ENCODE assay signal across 8 cellular contexts in genomic region chr17:82333279-82334171, GRCh38. TPM values are rescaled to one million over a fixed set of nuclear protein-coding genes. Genes with fewer than 3 reads are reported as not detected.
A peak's percentile ranks its signal among the peaks of the same experiment; 100 is the strongest.
DNase-seq lines count a peak whose midpoint lies in the region; ATAC-seq and TF ChIP-seq lines count a peak whose summit lies in the region.

SECTM1 (minus strand) TSS chr17:82333766; CDS start chr17:82327240, 6,526 bp downstream.

- H3K27ac ChIP-seq in esophagus muscularis mucosa (replicated peaks in 1 of 4): peak within 1 kb of the TSS; percentile 70 to 75 (median 72)

- no peaks in the 10 kb centered on the region for H3K36me3 Mint-ChIP-seq in nephron (ENCODE audit: low read depth)

- TF ChIP-seq POLR2A in esophagus muscularis mucosa (IDR thresholded peaks at IDR 0.05; ENCODE audit: low read depth) (no peak), GM18505 (IDR thresholded peaks at IDR 0.05; ENCODE audit: borderline replicate concordance, extremely low read depth, insufficient read depth, insufficient read length) (no peak)

- peak within 1 kb of the TSS; percentile 61 to 71 (median 70) for H3K4me3 ChIP-seq in esophagus muscularis mucosa

- 0% methylated on average over 2 of the region's 90 CpGs for WGBS in esophagus muscularis mucosa

- peaks cover 30% of the 10 kb centered on the region for H3K4me1 Mint-ChIP-seq in nephron

- intact Hi-C loops in esophagus muscularis mucosa (cut with DNase I): no loop called here

- H3K36me3 ChIP-seq in esophagus muscularis mucosa: no peaks in the 10 kb centered on the region

- no peaks in the 10 kb centered on the region for H3K9me3 Mint-ChIP-seq in nephron

- H3K4me1 ChIP-seq in esophagus muscularis mucosa: peaks cover 32 to 64% (median 58%) of the 10 kb centered on the region in 4 donors

- H3K27me3 ChIP-seq in esophagus muscularis mucosa: peaks cover 0 to 34% (median 0%) of the 10 kb centered on the region in 4 donors

- peak; percentile 31 for TF ChIP-seq EP300 in esophagus muscularis mucosa (IDR thresholded peaks at IDR 0.05)

- DNase-seq in H4 (ENCODE audit: low spot score) (peak; percentile 37), esophagus muscularis mucosa (ENCODE audit: extremely low spot score) (no peak), COLO829 (ENCODE audit: low spot score) (no peak), NCI-H1436 treated with DMSO at 0.1 percent for 48 hours (lab: John Stamatoyannopoulos, UW) (no peak), NCI-H2196 treated with DMSO at 0.1 percent for 48 hours (lab: John Stamatoyannopoulos, UW; ENCODE audit: unreplicated experiment) (no peak)

- peak within 1 kb of the TSS; percentile 62 to 82 (median 82) for H3K4me3 Mint-ChIP-seq in nephron

- TF ChIP-seq CTCF in esophagus muscularis mucosa (IDR thresholded peaks at IDR 0.05): no peak
- TF ChIP-seq CTCF in nephron (IDR thresholded peaks at IDR 0.05; ENCODE audit: unreplicated experiment in 3 of 3): no peak

- H3K9me3 ChIP-seq in esophagus muscularis mucosa: no peaks in the 10 kb centered on the region

- peaks cover 50% of the 10 kb centered on the region for H3K27me3 Mint-ChIP-seq in nephron (ENCODE audit: low read depth)

- ATAC-seq in SK-N-SH treated with all-trans-retinoic acid at 6 μM for 48 hours (peak; percentile 3), GM18505 (IDR thresholded peaks at IDR 0.05; ENCODE audit: unreplicated experiment) (no peak)

- peak within 1 kb of the TSS in 2 of 3 experiments; percentile 60 to 67 for H3K27ac Mint-ChIP-seq in nephron

TF ChIP-seq in SK-N-SH treated with all-trans-retinoic acid at 6 μM for 48 hours, 23 proteins besides CTCF, POLR2A, EP300 and RAD21:
- TF ChIP-seq OSR1 (CRISPR knock-in tag; IDR thresholded peaks at IDR 0.05) (no peak), CSRNP3 (CRISPR knock-in tag; IDR thresholded peaks at IDR 0.05) (no peak), ZNF565 (CRISPR knock-in tag; conservative IDR thresholded peaks at IDR 0.05; ENCODE audit: low read depth) (no peak), TCF4 (CRISPR knock-in tag; IDR thresholded peaks at IDR 0.05; ENCODE audit: borderline replicate concordance) (no peak), PPARA (CRISPR knock-in tag; IDR thresholded peaks at IDR 0.05; ENCODE audit: borderline replicate concordance) (no peak), TSHZ2 (CRISPR knock-in tag; IDR thresholded peaks at IDR 0.05) (no peak), ARNTL (CRISPR knock-in tag; IDR thresholded peaks at IDR 0.05; ENCODE audit: borderline replicate concordance, low read depth) (no peak), ZC3H10 (CRISPR knock-in tag; IDR thresholded peaks at IDR 0.05) (no peak), PATZ1 (CRISPR knock-in tag; IDR thresholded peaks at IDR 0.05; ENCODE audit: borderline replicate concordance) (no peak), ZFP3 (CRISPR knock-in tag; IDR thresholded peaks at IDR 0.05) (no peak), TOX (CRISPR knock-in tag; IDR thresholded peaks at IDR 0.05; ENCODE audit: borderline replicate concordance) (no peak), CSDC2 (CRISPR knock-in tag; IDR thresholded peaks at IDR 0.05) (no peak), SNAI2 (CRISPR knock-in tag; IDR thresholded peaks at IDR 0.05) (no peak), RARB (CRISPR knock-in tag; IDR thresholded peaks at IDR 0.05) (no peak), ZFP30 (CRISPR knock-in tag; IDR thresholded peaks at IDR 0.05) (no peak), GLIS3 (CRISPR knock-in tag; IDR thresholded peaks at IDR 0.05) (no peak)

RNA-seq across cellular contexts. Expression of gene SECTM1, which starts in this region (rescaled TPM):
- 30.1 and 30.7 TPM in 2 replicates for total RNA-seq in H4 (2014; rRNA removed; shearing (Covaris generic))
- 10 to 100 TPM in 3 of 4 donors, 1 to 10 TPM in 1; 10.0 to 41.1 (median 22.2) TPM for total RNA-seq in esophagus muscularis mucosa
